In the genomic region with DNA sequence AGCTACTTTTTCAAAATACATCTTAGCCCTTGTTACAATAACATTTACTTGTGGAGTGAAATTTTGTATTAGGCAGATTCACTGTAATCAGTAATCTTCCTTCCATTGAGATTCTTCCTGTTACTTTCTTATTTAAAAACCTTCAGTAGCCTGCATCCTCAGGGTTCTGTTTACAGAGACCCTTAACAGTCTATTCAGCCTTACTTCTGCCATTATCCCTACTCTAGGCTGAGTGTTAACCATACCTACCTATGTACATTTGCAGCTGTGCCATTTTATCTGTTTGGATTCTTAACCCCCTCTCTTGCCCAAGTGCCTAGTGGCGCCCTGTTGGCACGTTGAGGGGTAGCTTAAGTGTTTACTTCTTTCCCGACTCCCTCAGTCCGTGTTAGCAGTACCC, we compare ENCODE assay signal across 1 cellular context.
TF ChIP-seq lines count a peak whose summit lies in the region.

No MANE protein-coding gene starts in this region.

TF ChIP-seq in GM12878, 131 proteins besides CTCF, POLR2A, EP300 and RAD21 (continued from another document):
- TF ChIP-seq, protein P1, sequence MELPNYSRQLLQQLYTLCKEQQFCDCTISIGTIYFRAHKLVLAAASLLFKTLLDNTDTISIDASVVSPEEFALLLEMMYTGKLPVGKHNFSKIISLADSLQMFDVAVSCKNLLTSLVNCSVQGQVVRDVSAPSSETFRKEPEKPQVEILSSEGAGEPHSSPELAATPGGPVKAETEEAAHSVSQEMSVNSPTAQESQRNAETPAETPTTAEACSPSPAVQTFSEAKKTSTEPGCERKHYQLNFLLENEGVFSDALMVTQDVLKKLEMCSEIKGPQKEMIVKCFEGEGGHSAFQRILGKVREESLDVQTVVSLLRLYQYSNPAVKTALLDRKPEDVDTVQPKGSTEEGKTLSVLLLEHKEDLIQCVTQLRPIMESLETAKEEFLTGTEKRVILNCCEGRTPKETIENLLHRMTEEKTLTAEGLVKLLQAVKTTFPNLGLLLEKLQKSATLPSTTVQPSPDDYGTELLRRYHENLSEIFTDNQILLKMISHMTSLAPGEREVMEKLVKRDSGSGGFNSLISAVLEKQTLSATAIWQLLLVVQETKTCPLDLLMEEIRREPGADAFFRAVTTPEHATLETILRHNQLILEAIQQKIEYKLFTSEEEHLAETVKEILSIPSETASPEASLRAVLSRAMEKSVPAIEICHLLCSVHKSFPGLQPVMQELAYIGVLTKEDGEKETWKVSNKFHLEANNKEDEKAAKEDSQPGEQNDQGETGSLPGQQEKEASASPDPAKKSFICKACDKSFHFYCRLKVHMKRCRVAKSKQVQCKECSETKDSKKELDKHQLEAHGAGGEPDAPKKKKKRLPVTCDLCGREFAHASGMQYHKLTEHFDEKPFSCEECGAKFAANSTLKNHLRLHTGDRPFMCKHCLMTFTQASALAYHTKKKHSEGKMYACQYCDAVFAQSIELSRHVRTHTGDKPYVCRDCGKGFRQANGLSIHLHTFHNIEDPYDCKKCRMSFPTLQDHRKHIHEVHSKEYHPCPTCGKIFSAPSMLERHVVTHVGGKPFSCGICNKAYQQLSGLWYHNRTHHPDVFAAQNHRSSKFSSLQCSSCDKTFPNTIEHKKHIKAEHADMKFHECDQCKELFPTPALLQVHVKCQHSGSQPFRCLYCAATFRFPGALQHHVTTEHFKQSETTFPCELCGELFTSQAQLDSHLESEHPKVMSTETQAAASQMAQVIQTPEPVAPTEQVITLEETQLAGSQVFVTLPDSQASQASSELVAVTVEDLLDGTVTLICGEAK (IDR thresholded peaks at IDR 0.05; ENCODE audit: borderline replicate concordance), result no peak
TF ChIP-seq in GM12878: peak in this region for 0.
